In genomic region chr11:11451501-11452005, GRCh38 we compare ENCODE assay signal across 10 cellular contexts.
DNase-seq lines count a peak whose midpoint lies in the region; ATAC-seq, FAIRE-seq and TF ChIP-seq lines count a peak whose summit lies in the region.
"Had no signal": no experiment of that assay in that cellular context is flagged by ENCODE, and none has a peak within 500 bp of the region (broad histone marks: within the 10 kb centered on the region; RNA-seq: fewer than 3 reads in every experiment).

No MANE protein-coding gene starts in this region.

- H3K27ac ChIP-seq in PC-3 (ENCODE audit: low read length) (no peak overlapping the region), PC-9 (no peak overlapping the region)

- POLR2A ChIA-PET in PC-3 (lab: Charles Lee; ENCODE audit: unreplicated experiment) (no interaction called here), PC-9 (lab: Charles Lee; ENCODE audit: unreplicated experiment) (no interaction called here)

- H2AFZ ChIP-seq in PC-3 (ENCODE audit: low read length): no peak overlapping the region
- no peak overlapping the region for H2AFZ ChIP-seq in PC-9
- H2AFZ ChIP-seq: GM23338 had no signal

- peaks cover 4% of the 10 kb centered on the region for H3K4me1 Mint-ChIP-seq in T-helper 2 cell treated with Interferon-gamma antibody and Interleukin-4, amounts not matched to agents 5 μg/mL and 100 μg/mL, for 36 hours (ENCODE audit: low read depth)

- H4K20me1 ChIP-seq in PC-3 (ENCODE audit: low read length): no peaks in the 10 kb centered on the region
- H4K20me1 ChIP-seq in PC-9 (ENCODE audit: insufficient read depth): no peaks in the 10 kb centered on the region

- H3K4me3 Mint-ChIP-seq in T-helper 2 cell treated with Interferon-gamma antibody and Interleukin-4, amounts not matched to agents 5 μg/mL and 100 μg/mL, for 36 hours: no peak overlapping the region
- H3K4me3 Mint-ChIP-seq: GM23338 had no signal

- H3K36me3 Mint-ChIP-seq in T-helper 2 cell treated with Interferon-gamma antibody and Interleukin-4, amounts not matched to agents 5 μg/mL and 100 μg/mL, for 36 hours (ENCODE audit: low read depth): no peaks in the 10 kb centered on the region
- H3K36me3 Mint-ChIP-seq: activated naive CD4-positive, alpha-beta T cell treated with anti-CD3 and anti-CD28 coated beads, Interleukin-2, amount 50 U/mL, for 72 hours had no signal

- H3K9me3 ChIP-seq in PC-3 (ENCODE audit: low read length) (no peaks in the 10 kb centered on the region), PC-9 (ENCODE audit: insufficient read depth, low read depth) (no peaks in the 10 kb centered on the region)

- H3K4me3 ChIP-seq in PC-3 (ENCODE audit: low read length) (no peak overlapping the region), PC-9 (no peak overlapping the region)
- H3K4me3 ChIP-seq: GM23338 had no signal

- FAIRE-seq in urothelium cell line (lab: Jason Lieb, UNC): no peak

- H3K4me2 ChIP-seq in PC-3 (ENCODE audit: low read length) (peak overlapping the region; percentile 26), PC-9 (no peak overlapping the region)
- H3K4me2 ChIP-seq: GM23338 had no signal

- H3K36me3 ChIP-seq in PC-3 (ENCODE audit: low read depth, low read length): no peaks in the 10 kb centered on the region
- H3K36me3 ChIP-seq in PC-9 (ENCODE audit: low read depth): no peaks in the 10 kb centered on the region

- intact Hi-C loops in PC-3 (cut with micrococcal nuclease) (no loop called here), PC-9 (cut with micrococcal nuclease; ENCODE audit: unreplicated experiment) (no loop called here)

- H3K27ac Mint-ChIP-seq in T-helper 2 cell treated with Interferon-gamma antibody and Interleukin-4, amounts not matched to agents 5 μg/mL and 100 μg/mL, for 36 hours: peak overlapping the region; percentile 61
- H3K27ac Mint-ChIP-seq: activated naive CD4-positive, alpha-beta T cell treated with anti-CD3 and anti-CD28 coated beads, Interleukin-2, amount 50 U/mL, for 72 hours; GM23338 had no signal

- H3F3A ChIP-seq in PC-3 (ENCODE audit: low read length, unreplicated experiment) (no peaks in the 10 kb centered on the region), PC-9 (ENCODE audit: insufficient read depth, low read depth) (no peaks in the 10 kb centered on the region)

- no peaks in the 10 kb centered on the region for H3K79me2 ChIP-seq in PC-3 (ENCODE audit: low read length)
- no peaks in the 10 kb centered on the region for H3K79me2 ChIP-seq in PC-9 (ENCODE audit: low read depth)

- H3K27me3 ChIP-seq in PC-3 (ENCODE audit: low read length) (no peaks in the 10 kb centered on the region), PC-9 (ENCODE audit: insufficient read depth, low read depth) (peaks cover 25% of the 10 kb centered on the region; the same call in 1 of the 2 replicates)

- H3K27me3 Mint-ChIP-seq in T-helper 2 cell treated with Interferon-gamma antibody and Interleukin-4, amounts not matched to agents 5 μg/mL and 100 μg/mL, for 36 hours (ENCODE audit: low read depth): no peaks in the 10 kb centered on the region

- CTCF ChIA-PET in PC-3 (lab: Charles Lee): no interaction called here
- CTCF ChIA-PET in PC-9 (lab: Charles Lee): no interaction called here

- BruUV-seq in PC-3 (replicated peaks; lab: Mats Ljungman, UMichigan) (no TSS peak), PC-9 (replicated peaks; lab: Mats Ljungman, UMichigan) (no TSS peak)

- H3K9me3 Mint-ChIP-seq in T-helper 2 cell treated with Interferon-gamma antibody and Interleukin-4, amounts not matched to agents 5 μg/mL and 100 μg/mL, for 36 hours: no peaks in the 10 kb centered on the region
- H3K9me3 Mint-ChIP-seq: activated naive CD4-positive, alpha-beta T cell treated with anti-CD3 and anti-CD28 coated beads, Interleukin-2, amount 50 U/mL, for 72 hours; GM23338 had no signal

- no peak overlapping the region for H3K9ac ChIP-seq in PC-3 (ENCODE audit: low read length)

- ATAC-seq in HG02943 (IDR thresholded peaks at IDR 0.05; ENCODE audit: low read depth, unreplicated experiment): peak; percentile 97
- peak; percentile 21 for ATAC-seq in PC-3
- ATAC-seq: activated naive CD4-positive, alpha-beta T cell treated with anti-CD3 and anti-CD28 coated beads, Interleukin-2, amount 50 U/mL, for 72 hours; GM23338 had no signal

- TF ChIP-seq CTCF in PC-3 (conservative IDR thresholded peaks at IDR 0.05; ENCODE audit: low read depth, low read length) (0 out of 2 replicates have a peak, but pooled peaks have one; percentile 11), PC-9 (conservative IDR thresholded peaks at IDR 0.05) (no peak)

- peaks cover 15% of the 10 kb centered on the region for H3K4me1 ChIP-seq in PC-3 (ENCODE audit: insufficient read depth, low read length)
- H3K4me1 ChIP-seq in PC-9 (replicated peaks; ENCODE audit: insufficient read depth): no peaks in the 10 kb centered on the region

- DNase-seq in T-helper 2 cell treated with Interferon-gamma antibody and Interleukin-4, amounts not matched to agents 5 μg/mL and 100 μg/mL, for 36 hours (ENCODE audit: low spot score): no peak
- DNase-seq in T-helper 2 cell (no peak), PC-3 (peak; percentile 10), urothelium cell line (ENCODE audit: low spot score) (peak; percentile 27), NCI-H128 (lab: John Stamatoyannopoulos, UW; ENCODE audit: unreplicated experiment) (no peak), PC-9 (no peak)
- no peak for DNase-seq in activated CD4-positive, alpha-beta T cell treated with anti-CD3 and anti-CD28 coated beads for 48 hours

- H3K9me2 ChIP-seq in PC-3 (replicated peaks; ENCODE audit: low read length) (no peaks in the 10 kb centered on the region), PC-9 (ENCODE audit: insufficient read depth) (no peaks in the 10 kb centered on the region)

Comparison
In these comparisons a context has a peak if more than half of its experiments do, and no peak if none do; other contexts are left out.
1. DNase-seq: peak in PC-3 (single experiment) and urothelium cell line (single experiment); none in T-helper 2 cell treated with Interferon-gamma antibody and Interleukin-4, amounts not matched to agents 5 μg/mL and 100 μg/mL, for 36 hours (single experiment), T-helper 2 cell (0 of 5), NCI-H128 (single experiment), PC-9 (0 of 2) and activated CD4-positive, alpha-beta T cell treated with anti-CD3 and anti-CD28 coated beads for 48 hours (single experiment).